ENCODE assay signal across 11 cellular contexts in the genomic region with DNA sequence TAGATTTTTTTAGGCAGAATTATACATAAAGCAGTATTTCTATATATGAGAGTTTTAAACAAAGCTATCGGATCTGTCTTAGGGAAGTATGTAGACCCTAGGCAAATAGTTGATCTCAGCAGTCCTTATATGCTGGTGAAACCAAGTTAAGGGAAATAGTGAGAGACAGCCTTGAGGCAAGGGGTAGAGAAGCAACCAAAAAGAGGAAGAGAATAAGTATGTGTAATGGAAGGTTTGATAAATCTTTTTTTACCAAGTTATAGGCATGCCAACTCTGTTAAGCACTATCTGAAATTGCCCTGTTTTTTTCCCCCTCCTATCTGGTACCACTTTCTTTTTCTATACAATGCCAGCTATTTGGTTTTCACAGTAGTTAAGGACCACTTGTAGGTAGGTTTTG. TPM values are rescaled to one million over a fixed set of nuclear protein-coding genes. Genes with fewer than 3 reads are reported as not detected.
DNase-seq lines count a peak whose midpoint lies in the region; ATAC-seq and TF ChIP-seq lines count a peak whose summit lies in the region.
"Had no signal": no experiment of that assay in that cellular context is flagged by ENCODE, and none has a peak within 500 bp of the region (broad histone marks: within the 10 kb centered on the region; RNA-seq: fewer than 3 reads in every experiment).

No MANE protein-coding gene starts in this region.

- no peaks in the 10 kb centered on the region for H3K36me3 ChIP-seq in left lung
- H3K36me3 ChIP-seq in BE2C = no peaks in the 10 kb centered on the region
- H3K36me3 ChIP-seq: MG63 had no signal

- H3K9me3 ChIP-seq in left lung (no peaks in the 10 kb centered on the region), BE2C (no peaks in the 10 kb centered on the region)
- H3K9me3 ChIP-seq: body of pancreas, MG63 had no signal

- DNase-seq in left lung (no peak), DMS 273 treated with DMSO at 0.1 percent for 48 hours (lab: John Stamatoyannopoulos, UW) (no peak), BE2C (no peak)
- no peak for DNase-seq in stimulated activated CD4-positive, alpha-beta T cell treated with anti-CD3 and anti-CD28 coated beads, Interleukin-2, amount 100 ng/mL, for 48 hours
- DNase-seq: body of pancreas, MG63 had no signal

- peaks cover 0 to 7% of the 10 kb centered on the region in 2 donors for H3K4me1 ChIP-seq in left lung
- no peaks in the 10 kb centered on the region for H3K4me1 ChIP-seq in BE2C
- H3K4me1 ChIP-seq: body of pancreas had no signal

- H3K4me3 ChIP-seq in left lung = no peak overlapping the region
- H3K4me3 ChIP-seq in BE2C (ENCODE audit: low read depth, low read length) = no peak overlapping the region
- H3K4me3 ChIP-seq: body of pancreas, MG63, smooth muscle cell had no signal

- intact Hi-C loops in left lung (cut with DNase I) = no loop called here

- peak; percentile 47 for ATAC-seq in GM18870 (IDR thresholded peaks at IDR 0.05; ENCODE audit: unreplicated experiment)
- ATAC-seq in GM21825 (IDR thresholded peaks at IDR 0.05; ENCODE audit: unreplicated experiment) = peak; percentile 48
- ATAC-seq in HG03575 (IDR thresholded peaks at IDR 0.05; ENCODE audit: extremely low read depth, insufficient number of reproducible peaks, low FRiP score, unreplicated experiment) = peak; percentile 45
- peak; percentile 49 for ATAC-seq in left lung
- ATAC-seq in GM21737 (IDR thresholded peaks at IDR 0.05; ENCODE audit: unreplicated experiment) = no peak
- ATAC-seq: body of pancreas had no signal

- peaks cover 6 to 12% of the 10 kb centered on the region in 2 donors for H3K27me3 ChIP-seq in left lung
- H3K27me3 ChIP-seq in BE2C = no peaks in the 10 kb centered on the region
- H3K27me3 ChIP-seq: body of pancreas, MG63 had no signal

- H3K27ac ChIP-seq in left lung = no peak overlapping the region
- H3K27ac ChIP-seq: body of pancreas had no signal

- no peak for TF ChIP-seq CTCF in left lung (IDR thresholded peaks at IDR 0.05)
- TF ChIP-seq CTCF in BE2C (IDR thresholded peaks at IDR 0.05; ENCODE audit: low read depth, low read length) = no peak

RNA-seq across cellular contexts. Expression of gene SPAG6, which starts 19.9 kb away (rescaled TPM):
- 1 to 10 TPM in 1 of 2 donors, not detected in 1; 6.4 TPM for total RNA-seq in left lung
- 0.73 TPM for polyA plus RNA-seq in BE2C (2012; ENCODE audit: insufficient read depth, insufficient read length, low read depth)
- total RNA-seq: smooth muscle cell had no signal

RNA-seq across cellular contexts. Expression of gene BMI1, which starts 44.3 kb away (rescaled TPM):
- 10 to 100 TPM; 42.3 to 47.5 TPM for total RNA-seq in left lung
- 48.1 TPM for polyA plus RNA-seq in BE2C (2012; ENCODE audit: insufficient read depth, insufficient read length, low read depth)

RNA-seq across cellular contexts. Expression of gene COMMD3, which starts 49.0 kb away (rescaled TPM):
- total RNA-seq in left lung = 10 to 100 TPM; 54.3 to 55.0 TPM
- polyA plus RNA-seq in BE2C (2012; ENCODE audit: insufficient read depth, insufficient read length, low read depth) = 62.5 TPM
